16 cellular contexts compared by ENCODE assay signal in the genomic region with DNA sequence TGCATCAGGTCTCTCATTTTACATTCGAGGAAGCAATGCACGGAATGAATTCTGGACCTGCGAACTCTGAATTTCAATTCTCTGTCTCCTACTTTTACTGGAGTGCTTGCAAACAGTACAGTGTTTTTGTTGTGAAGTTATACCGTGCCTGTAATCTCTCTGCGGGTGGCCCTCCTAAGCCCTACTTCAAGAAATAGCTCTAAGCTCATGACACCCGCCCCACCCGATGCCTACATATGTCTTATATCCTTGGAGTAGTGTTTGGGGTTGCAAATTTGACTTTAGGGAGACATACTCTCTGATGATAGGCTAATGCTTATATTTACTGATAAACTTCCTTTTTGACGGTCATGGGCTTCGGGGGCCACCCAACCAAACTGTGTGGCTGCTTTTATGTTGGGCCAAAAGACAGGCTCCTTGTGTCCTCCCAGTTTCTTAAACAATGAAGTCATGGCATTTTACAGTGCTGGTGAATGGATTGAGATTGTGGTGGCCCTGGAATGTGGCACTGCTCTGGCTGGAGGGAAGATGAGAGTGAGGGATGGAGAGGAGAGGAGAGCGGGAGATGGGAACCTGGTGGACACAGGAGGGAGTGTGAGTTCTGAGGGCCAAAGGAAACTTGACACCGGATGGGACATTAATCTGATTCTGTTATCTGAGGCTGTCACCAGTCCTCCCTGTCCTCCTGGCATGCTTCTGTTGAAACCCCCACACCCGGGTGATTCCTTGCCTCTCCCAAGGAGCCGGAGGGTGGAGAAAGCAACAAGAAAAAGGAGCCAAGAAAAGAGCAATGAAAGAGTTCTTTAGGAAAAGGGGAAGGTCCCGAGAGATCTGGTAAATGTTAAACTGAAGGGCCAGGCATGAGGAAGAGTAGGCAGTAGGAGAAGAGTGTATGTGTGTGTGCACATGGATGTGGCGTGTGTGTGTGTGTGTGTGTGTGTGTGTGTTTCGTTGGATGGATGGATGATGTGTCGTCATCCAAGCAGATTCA.
DNase-seq lines count a peak whose midpoint lies in the region; ATAC-seq and TF ChIP-seq lines count a peak whose summit lies in the region.
"Had no signal": no experiment of that assay in that cellular context is flagged by ENCODE, and none has a peak within 500 bp of the region (broad histone marks: within the 10 kb centered on the region; RNA-seq: fewer than 3 reads in every experiment).

No MANE protein-coding gene starts in this region.

- no peaks in the 10 kb centered on the region for H3K9me2 ChIP-seq in PC-3 (replicated peaks; ENCODE audit: low read length)

- 86 to 87% methylated on average over 17 of the region's 17 CpGs for WGBS in aorta, 2 donors

- no peaks in the 10 kb centered on the region for H3F3A ChIP-seq in PC-3 (ENCODE audit: low read length, unreplicated experiment)

- H3K9me3 ChIP-seq in aorta (ENCODE audit: control insufficient read depth, low read length) = no peaks in the 10 kb centered on the region
- no peaks in the 10 kb centered on the region for H3K9me3 ChIP-seq in PC-3 (ENCODE audit: low read length)
- no peaks in the 10 kb centered on the region for H3K9me3 ChIP-seq in HAP-1
- H3K9me3 ChIP-seq: body of pancreas, left lung had no signal

- H3K79me2 ChIP-seq in PC-3 (ENCODE audit: low read length) = peaks cover 58% of the 10 kb centered on the region

- H3K27ac Mint-ChIP-seq in WTC11 = peak overlapping the region; percentile 63
- H3K27ac Mint-ChIP-seq: effector memory CD8-positive, alpha-beta T cell; naive thymus-derived CD8-positive, alpha-beta T cell had no signal

- in situ Hi-C loops in HAP-1 (cut with MboI; ENCODE audit: low sequenced_read_pairs) = no loop called here

- H3K9me3 Mint-ChIP-seq in WTC11 = no peaks in the 10 kb centered on the region
- H3K9me3 Mint-ChIP-seq: effector memory CD8-positive, alpha-beta T cell; naive thymus-derived CD8-positive, alpha-beta T cell had no signal

- H3K36me3 ChIP-seq in aorta (ENCODE audit: control insufficient read depth in 1 of 2, insufficient read depth in 2 of 2, low read length in 1 of 2) (no peaks in the 10 kb centered on the region), PC-3 (ENCODE audit: low read depth, low read length) (no peaks in the 10 kb centered on the region; the same call in 1 of the 2 replicates), HAP-1 (replicated peaks) (no peaks in the 10 kb centered on the region)
- H3K36me3 ChIP-seq: left lung had no signal

- intact Hi-C loops in aorta (cut with DNase I) = loop anchor here in 1 of 2 donors (5.0 kb wide), 1 partner anchor 41 kb away; no protein-coding TSS in a partner anchor
- intact Hi-C loops in PC-3 (cut with micrococcal nuclease) = no loop called here

- H3K4me3 Mint-ChIP-seq in WTC11 = peak overlapping the region; percentile 2
- H3K4me3 Mint-ChIP-seq: effector memory CD8-positive, alpha-beta T cell; naive thymus-derived CD8-positive, alpha-beta T cell had no signal

- H3K4me1 ChIP-seq in aorta (ENCODE audit: control insufficient read depth in 1 of 2, insufficient read depth in 2 of 2, low read length in 2 of 2) (peaks cover 19 to 24% of the 10 kb centered on the region in 2 donors), PC-3 (ENCODE audit: insufficient read depth, low read length) (no peaks in the 10 kb centered on the region), HAP-1 (peaks cover 34% of the 10 kb centered on the region)

- H4K20me1 ChIP-seq in PC-3 (ENCODE audit: low read length) = 0 out of 2 replicates have a peak, but pooled peaks cover 7% of the 10 kb centered on the region

- no peaks in the 10 kb centered on the region for H3K27me3 ChIP-seq in aorta (ENCODE audit: control insufficient read depth in 1 of 2, insufficient read depth in 2 of 2, low read length in 1 of 2)
- no peaks in the 10 kb centered on the region for H3K27me3 ChIP-seq in PC-3 (ENCODE audit: low read length)
- no peaks in the 10 kb centered on the region for H3K27me3 ChIP-seq in HAP-1 (ENCODE audit: low read depth)
- H3K27me3 ChIP-seq: body of pancreas, left lung had no signal

- CTCF ChIA-PET in WTC11 (lab: Charles Lee) = interaction anchor here (0.5 to 1.2 kb wide), 2 partner anchors 11 to 39 kb away, joined by 3 read pairs; no protein-coding TSS in a partner anchor
- CTCF ChIA-PET in PC-3 (lab: Charles Lee) = no interaction called here

- peak; percentile 61 for DNase-seq in NCI-H82 (lab: John Stamatoyannopoulos, UW)
- DNase-seq in NCI-H82 treated with DMSO at 0.1 percent for 48 hours (lab: John Stamatoyannopoulos, UW; ENCODE audit: unreplicated experiment) = no peak
- peak; percentile 23 for DNase-seq in WTC11 (ENCODE audit: low spot score)
- peak; percentile 60 for DNase-seq in iPS-NIHi7 (ENCODE audit: extremely low spot score)
- DNase-seq in aorta = no peak
- no peak for DNase-seq in PC-3
- no peak for DNase-seq in HAP-1 (ENCODE audit: low spot score in 2 of 2)
- DNase-seq: activated CD4-positive, alpha-beta T cell treated with anti-CD3 and anti-CD28 coated beads, Interleukin-2, amount 50 U/mL, for 1 hour; body of pancreas; effector memory CD8-positive, alpha-beta T cell; left lung; naive thymus-derived CD8-positive, alpha-beta T cell; NCI-H2171; T-helper 2 cell had no signal

- H3K4me1 Mint-ChIP-seq in WTC11 = peaks cover 24% of the 10 kb centered on the region

- ATAC-seq in WTC11 (peak; percentile 69), aorta (ENCODE audit: low FRiP score) (no peak), GM18520 (IDR thresholded peaks at IDR 0.05; ENCODE audit: unreplicated experiment) (no peak), PC-3 (no peak)
- ATAC-seq: body of pancreas; effector memory CD8-positive, alpha-beta T cell; naive thymus-derived CD8-positive, alpha-beta T cell had no signal

- H3K4me3 ChIP-seq in aorta (ENCODE audit: low read length in 2 of 2) = no peak overlapping the region
- no peak overlapping the region for H3K4me3 ChIP-seq in PC-3 (ENCODE audit: low read length)
- no peak overlapping the region for H3K4me3 ChIP-seq in HAP-1
- H3K4me3 ChIP-seq: body of pancreas, left lung had no signal

- H2AFZ ChIP-seq in PC-3 (ENCODE audit: low read length) = no peak overlapping the region

- POLR2A ChIA-PET in WTC11 (lab: Charles Lee) = no interaction called here
- POLR2A ChIA-PET in PC-3 (lab: Charles Lee; ENCODE audit: unreplicated experiment) = no interaction called here

- H3K4me2 ChIP-seq in PC-3 (ENCODE audit: low read length) = no peak overlapping the region

- no peak overlapping the region for H3K9ac ChIP-seq in PC-3 (ENCODE audit: low read length)

- no peak for TF ChIP-seq CTCF in WTC11 (IDR thresholded peaks at IDR 0.05)
- TF ChIP-seq CTCF in PC-3 (conservative IDR thresholded peaks at IDR 0.05; ENCODE audit: low read depth, low read length) = no peak

- H3K27ac ChIP-seq in aorta (ENCODE audit: low read depth in 1 of 2, low read length in 2 of 2) (peak overlapping the region; percentile 43 to 85), PC-3 (ENCODE audit: low read length) (no peak overlapping the region)
- H3K27ac ChIP-seq: 22Rv1, body of pancreas, left lung had no signal

- H3K36me3 Mint-ChIP-seq in WTC11 = no peaks in the 10 kb centered on the region

- no peaks in the 10 kb centered on the region for H3K27me3 Mint-ChIP-seq in WTC11 (ENCODE audit: low read depth)
- H3K27me3 Mint-ChIP-seq: effector memory CD8-positive, alpha-beta T cell; naive thymus-derived CD8-positive, alpha-beta T cell had no signal

- BruUV-seq in PC-3 (replicated peaks; lab: Mats Ljungman, UMichigan) = no TSS peak

TF ChIP-seq in WTC11, 78 proteins besides CTCF, POLR2A, EP300 and RAD21 (continues in another document):
- no peak for TF ChIP-seq PRRX2 (CRISPR knock-in tag; IDR thresholded peaks at IDR 0.05)
- no peak for TF ChIP-seq ZNF219 (CRISPR knock-in tag; IDR thresholded peaks at IDR 0.05; ENCODE audit: borderline replicate concordance)
- TF ChIP-seq, protein P1, sequence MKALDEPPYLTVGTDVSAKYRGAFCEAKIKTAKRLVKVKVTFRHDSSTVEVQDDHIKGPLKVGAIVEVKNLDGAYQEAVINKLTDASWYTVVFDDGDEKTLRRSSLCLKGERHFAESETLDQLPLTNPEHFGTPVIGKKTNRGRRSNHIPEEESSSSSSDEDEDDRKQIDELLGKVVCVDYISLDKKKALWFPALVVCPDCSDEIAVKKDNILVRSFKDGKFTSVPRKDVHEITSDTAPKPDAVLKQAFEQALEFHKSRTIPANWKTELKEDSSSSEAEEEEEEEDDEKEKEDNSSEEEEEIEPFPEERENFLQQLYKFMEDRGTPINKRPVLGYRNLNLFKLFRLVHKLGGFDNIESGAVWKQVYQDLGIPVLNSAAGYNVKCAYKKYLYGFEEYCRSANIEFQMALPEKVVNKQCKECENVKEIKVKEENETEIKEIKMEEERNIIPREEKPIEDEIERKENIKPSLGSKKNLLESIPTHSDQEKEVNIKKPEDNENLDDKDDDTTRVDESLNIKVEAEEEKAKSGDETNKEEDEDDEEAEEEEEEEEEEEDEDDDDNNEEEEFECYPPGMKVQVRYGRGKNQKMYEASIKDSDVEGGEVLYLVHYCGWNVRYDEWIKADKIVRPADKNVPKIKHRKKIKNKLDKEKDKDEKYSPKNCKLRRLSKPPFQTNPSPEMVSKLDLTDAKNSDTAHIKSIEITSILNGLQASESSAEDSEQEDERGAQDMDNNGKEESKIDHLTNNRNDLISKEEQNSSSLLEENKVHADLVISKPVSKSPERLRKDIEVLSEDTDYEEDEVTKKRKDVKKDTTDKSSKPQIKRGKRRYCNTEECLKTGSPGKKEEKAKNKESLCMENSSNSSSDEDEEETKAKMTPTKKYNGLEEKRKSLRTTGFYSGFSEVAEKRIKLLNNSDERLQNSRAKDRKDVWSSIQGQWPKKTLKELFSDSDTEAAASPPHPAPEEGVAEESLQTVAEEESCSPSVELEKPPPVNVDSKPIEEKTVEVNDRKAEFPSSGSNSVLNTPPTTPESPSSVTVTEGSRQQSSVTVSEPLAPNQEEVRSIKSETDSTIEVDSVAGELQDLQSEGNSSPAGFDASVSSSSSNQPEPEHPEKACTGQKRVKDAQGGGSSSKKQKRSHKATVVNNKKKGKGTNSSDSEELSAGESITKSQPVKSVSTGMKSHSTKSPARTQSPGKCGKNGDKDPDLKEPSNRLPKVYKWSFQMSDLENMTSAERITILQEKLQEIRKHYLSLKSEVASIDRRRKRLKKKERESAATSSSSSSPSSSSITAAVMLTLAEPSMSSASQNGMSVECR (CRISPR knock-in tag; IDR thresholded peaks at IDR 0.05; ENCODE audit: borderline replicate concordance) = no peak
- no peak for TF ChIP-seq RELA (CRISPR knock-in tag; IDR thresholded peaks at IDR 0.05; ENCODE audit: borderline replicate concordance)

Comparison
In these comparisons a context has a peak if more than half of its experiments do, and no peak if none do; other contexts are left out.
1. DNase-seq: peak in NCI-H82 (single experiment), WTC11 (single experiment) and iPS-NIHi7 (single experiment); none in NCI-H82 treated with DMSO at 0.1 percent for 48 hours (single experiment), aorta (0 of 2), PC-3 (single experiment) and HAP-1 (0 of 2).